ENCODE assay signal across 25 cellular contexts in the genomic region with DNA sequence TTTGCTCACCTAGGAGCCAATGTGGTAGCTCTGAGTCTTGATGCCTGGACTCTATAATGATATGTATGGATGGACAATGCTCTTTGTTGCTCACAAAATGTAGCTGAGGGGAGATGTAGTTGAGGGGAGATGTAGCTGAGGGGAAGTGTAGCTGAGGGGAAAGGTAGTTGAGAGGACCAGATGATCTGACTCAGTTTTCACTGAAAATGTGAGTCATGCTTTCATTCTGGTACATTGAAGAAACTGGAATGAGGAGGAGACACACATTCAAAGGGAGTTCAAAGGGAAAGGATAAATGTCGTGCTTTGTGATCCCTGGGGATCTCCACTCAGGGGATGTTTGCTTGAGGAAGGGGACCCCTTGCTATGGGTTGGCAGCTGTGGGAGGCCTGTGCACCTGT.
"Had no signal": no experiment of that assay in that cellular context is flagged by ENCODE, and none has a peak within 500 bp of the region (broad histone marks: within the 10 kb centered on the region; RNA-seq: fewer than 3 reads in every experiment).

No MANE protein-coding gene starts in this region.

- H3K4me1 ChIP-seq: heart right ventricle, left lung, lower lobe of right lung, neural progenitor cell, spleen, testis, transverse colon, uterus had no signal

- ATAC-seq: effector memory CD8-positive, alpha-beta T cell; heart right ventricle; left lung; lower lobe of right lung; natural killer cell; right cardiac atrium had no signal

- H3K4me2 ChIP-seq: neural progenitor cell had no signal

- H3K4me3 ChIP-seq: cardiac muscle cell, coronary artery, dorsolateral prefrontal cortex, heart right ventricle, left lung, lower lobe of right lung, neural progenitor cell, spleen, testis, transverse colon, uterus had no signal

- H3K27me3 ChIP-seq: cardiac muscle cell, dorsolateral prefrontal cortex, heart right ventricle, left lung, neural progenitor cell, spleen, testis, transverse colon, uterus had no signal

- H3K36me3 Mint-ChIP-seq: activated CD4-positive, alpha-beta memory T cell treated with anti-CD3 and anti-CD28 coated beads for 36 hours; natural killer cell; neural progenitor cell had no signal

- H3K4me1 Mint-ChIP-seq: activated CD4-positive, alpha-beta T cell treated with anti-CD3 and anti-CD28 coated beads, Interleukin-2, amount 10 ng/mL, durations not matched to agents 24 days and 14 days; natural killer cell had no signal

- H3K9me3 ChIP-seq: left lung, lower lobe of right lung, spleen, testis, transverse colon, uterus had no signal

- H3K36me3 ChIP-seq: cardiac muscle cell, heart right ventricle, left lung, lower lobe of right lung, neural progenitor cell, spleen, transverse colon, uterus had no signal

- H3K9ac ChIP-seq: neural progenitor cell had no signal

- H3K27ac ChIP-seq: cardiac muscle cell, coronary artery, dorsolateral prefrontal cortex, heart right ventricle, left lung, lower lobe of right lung, neural progenitor cell, spleen, testis, transverse colon, uterus had no signal

- H2AFZ ChIP-seq: neural progenitor cell had no signal

- H3K9me3 Mint-ChIP-seq: activated CD4-positive, alpha-beta memory T cell treated with anti-CD3 and anti-CD28 coated beads for 36 hours; activated CD4-positive, alpha-beta T cell treated with anti-CD3 and anti-CD28 coated beads, Interleukin-2, amount 10 ng/mL, durations not matched to agents 24 days and 14 days; natural killer cell; neural progenitor cell had no signal

- DNase-seq: activated CD4-positive, alpha-beta memory T cell treated with anti-CD3 and anti-CD28 coated beads for 36 hours; activated CD4-positive, alpha-beta T cell treated with anti-CD3 and anti-CD28 coated beads, Interleukin-2, amount 10 ng/mL, durations not matched to agents 24 days and 14 days; activated effector memory CD4-positive, alpha-beta T cell treated with Interleukin-2 at 50 U/mL for 16 hours; activated naive CD4-positive, alpha-beta T cell treated with anti-CD3 and anti-CD28 coated beads, Interleukin-2, amount 50 U/mL, for 16 hours; activated T-cell treated with anti-CD3 and anti-CD28 coated beads, Interleukin-2, amount 50 U/mL, for 48 hours; anterior cingulate cortex; dorsolateral prefrontal cortex; effector memory CD8-positive, alpha-beta T cell; foreskin melanocyte; heart right ventricle; kidney glomerular epithelial cell; left lung; lower lobe of right lung; mesendoderm; natural killer cell; occipital lobe; right cardiac atrium; spleen; stimulated activated naive CD4-positive, alpha-beta T cell; testis; transverse colon; uterus had no signal

- H3K27me3 Mint-ChIP-seq: activated CD4-positive, alpha-beta memory T cell treated with anti-CD3 and anti-CD28 coated beads for 36 hours; activated CD4-positive, alpha-beta T cell treated with anti-CD3 and anti-CD28 coated beads, Interleukin-2, amount 10 ng/mL, durations not matched to agents 24 days and 14 days; effector memory CD8-positive, alpha-beta T cell had no signal

- H3K27ac Mint-ChIP-seq: activated CD4-positive, alpha-beta memory T cell treated with anti-CD3 and anti-CD28 coated beads for 36 hours; activated CD4-positive, alpha-beta T cell treated with anti-CD3 and anti-CD28 coated beads, Interleukin-2, amount 10 ng/mL, durations not matched to agents 24 days and 14 days; effector memory CD8-positive, alpha-beta T cell; natural killer cell; neural progenitor cell had no signal

- H3K4me3 Mint-ChIP-seq: activated CD4-positive, alpha-beta memory T cell treated with anti-CD3 and anti-CD28 coated beads for 36 hours; activated CD4-positive, alpha-beta T cell treated with anti-CD3 and anti-CD28 coated beads, Interleukin-2, amount 10 ng/mL, durations not matched to agents 24 days and 14 days; effector memory CD8-positive, alpha-beta T cell; natural killer cell; neural progenitor cell had no signal
